9 cellular contexts compared by ENCODE assay signal in genomic region chr1:152110860-152111514, GRCh38. TPM values are rescaled to one million over a fixed set of nuclear protein-coding genes. Genes with fewer than 3 reads are reported as not detected.
DNase-seq lines count a peak whose midpoint lies in the region; ATAC-seq and TF ChIP-seq lines count a peak whose summit lies in the region.
"Had no signal": no experiment of that assay in that cellular context is flagged by ENCODE, and none has a peak within 500 bp of the region (broad histone marks: within the 10 kb centered on the region; RNA-seq: fewer than 3 reads in every experiment).

No MANE protein-coding gene starts in this region.

- H3K27ac Mint-ChIP-seq in CD8-positive, alpha-beta memory T cell = no peak overlapping the region
- no peak overlapping the region for H3K27ac Mint-ChIP-seq in T-helper 17 cell
- no peak overlapping the region for H3K27ac Mint-ChIP-seq in naive thymus-derived CD4-positive, alpha-beta T cell
- H3K27ac Mint-ChIP-seq: natural killer cell had no signal

- H3K27me3 ChIP-seq in CD8-positive, alpha-beta memory T cell (ENCODE audit: insufficient read depth, low read length, poor library complexity, severe bottlenecking) = peaks cover 63% of the 10 kb centered on the region
- peaks cover 55% of the 10 kb centered on the region for H3K27me3 ChIP-seq in HL-60 (ENCODE audit: insufficient read depth, poor library complexity, severe bottlenecking)
- peaks cover 4 to 55% of the 10 kb centered on the region in 2 donors for H3K27me3 ChIP-seq in naive thymus-derived CD4-positive, alpha-beta T cell (ENCODE audit: control insufficient read depth in 2 of 2, insufficient read depth in 2 of 2, low read length in 2 of 2)

- TF ChIP-seq CTCF in HL-60 (IDR thresholded peaks at IDR 0.05; ENCODE audit: insufficient read depth, low read length) (no peak), epithelial cell of proximal tubule (conservative IDR thresholded peaks at IDR 0.05; ENCODE audit: low read depth, low read length) (no peak)

- CTCF ChIA-PET in CD8-positive, alpha-beta memory T cell (lab: Charles Lee) = interaction anchor here (0.7 to 1.2 kb wide), 2 partner anchors 347 to 349 kb away, joined by 3 read pairs; no protein-coding TSS in a partner anchor
- CTCF ChIA-PET in naive thymus-derived CD4-positive, alpha-beta T cell (lab: Charles Lee) = interaction anchor here (0.9 kb wide), 1 partner anchor 76 kb away, joined by 3 read pairs; no protein-coding TSS in a partner anchor

- no peak for DNase-seq in CD8-positive, alpha-beta memory T cell
- DNase-seq in HL-60 (ENCODE audit: low read depth in 1 of 2, low spot score in 1 of 2) (peak; percentile 61 to 63), T-helper 17 cell (no peak), epithelial cell of proximal tubule (ENCODE audit: low read depth) (no peak), RKO (ENCODE audit: low spot score) (no peak)
- DNase-seq in naive thymus-derived CD4-positive, alpha-beta T cell = peak in 3 of 9 donors; percentile 10 to 42 (median 25)
- DNase-seq: natural killer cell had no signal

- H3K36me3 Mint-ChIP-seq in CD8-positive, alpha-beta memory T cell = no peaks in the 10 kb centered on the region
- peaks cover 5% of the 10 kb centered on the region for H3K36me3 Mint-ChIP-seq in T-helper 17 cell (ENCODE audit: low read depth)
- peaks cover 0 to 10% (median 0%) of the 10 kb centered on the region in 5 donors for H3K36me3 Mint-ChIP-seq in naive thymus-derived CD4-positive, alpha-beta T cell
- H3K36me3 Mint-ChIP-seq: natural killer cell had no signal

- H3K4me1 Mint-ChIP-seq in CD8-positive, alpha-beta memory T cell = peaks cover 3 to 8% (median 4%) of the 10 kb centered on the region in 3 donors
- H3K4me1 Mint-ChIP-seq in T-helper 17 cell = peaks cover 4% of the 10 kb centered on the region
- peaks cover 0 to 12% (median 0%) of the 10 kb centered on the region in 7 donors for H3K4me1 Mint-ChIP-seq in naive thymus-derived CD4-positive, alpha-beta T cell
- H3K4me1 Mint-ChIP-seq: natural killer cell had no signal

- H3K9me3 Mint-ChIP-seq in CD8-positive, alpha-beta memory T cell = peaks cover 0 to 6% (median 3%) of the 10 kb centered on the region in 5 donors
- peaks cover 0 to 8% (median 0%) of the 10 kb centered on the region in 11 donors for H3K9me3 Mint-ChIP-seq in naive thymus-derived CD4-positive, alpha-beta T cell
- H3K9me3 Mint-ChIP-seq: natural killer cell had no signal

- no peaks in the 10 kb centered on the region for H3K9me3 ChIP-seq in CD8-positive, alpha-beta memory T cell (ENCODE audit: low read length)
- H3K9me3 ChIP-seq in T-helper 17 cell (ENCODE audit: control insufficient read depth, low read length, poor library complexity, severe bottlenecking) = no peaks in the 10 kb centered on the region
- H3K9me3 ChIP-seq in naive thymus-derived CD4-positive, alpha-beta T cell (ENCODE audit: control insufficient read depth in 2 of 3, low read length in 3 of 3) = no peaks in the 10 kb centered on the region

- peak overlapping the region; percentile 64 for H3K4me3 ChIP-seq in CD8-positive, alpha-beta memory T cell (ENCODE audit: low read length)
- H3K4me3 ChIP-seq in HL-60 (replicated peaks; ENCODE audit: insufficient read depth, low read length) = peak overlapping the region; percentile 42
- H3K4me3 ChIP-seq in epithelial cell of proximal tubule (ENCODE audit: low read depth, low read length) = peak overlapping the region; percentile 57
- H3K4me3 ChIP-seq in naive thymus-derived CD4-positive, alpha-beta T cell (ENCODE audit: low read length) = peak overlapping the region; percentile 63

- intact Hi-C loops in naive thymus-derived CD4-positive, alpha-beta T cell (cut with micrococcal nuclease) = loop anchor here in 1 of 2 donors (2.0 to 5.0 kb wide), 2 partner anchors 64 to 76 kb away; no protein-coding TSS in a partner anchor

- H3K27ac ChIP-seq in CD8-positive, alpha-beta memory T cell (ENCODE audit: low read depth, low read length) = no peak overlapping the region
- 0 out of 2 replicates have a peak overlapping the region, but pooled peaks have one; percentile 11 for H3K27ac ChIP-seq in HL-60 (replicated peaks)
- H3K27ac ChIP-seq in naive thymus-derived CD4-positive, alpha-beta T cell (ENCODE audit: low read depth, low read length) = no peak overlapping the region

- H3K4me1 ChIP-seq in CD8-positive, alpha-beta memory T cell (ENCODE audit: insufficient read depth, low read length) = peaks cover 21% of the 10 kb centered on the region
- peaks cover 23 to 28% of the 10 kb centered on the region in 2 donors for H3K4me1 ChIP-seq in naive thymus-derived CD4-positive, alpha-beta T cell (ENCODE audit: control insufficient read depth in 2 of 2, insufficient read depth in 2 of 2, low read length in 2 of 2)

- peaks cover 3 to 22% of the 10 kb centered on the region in 2 donors for H3K27me3 Mint-ChIP-seq in CD8-positive, alpha-beta memory T cell
- peaks cover 3% of the 10 kb centered on the region for H3K27me3 Mint-ChIP-seq in T-helper 17 cell
- peaks cover 3 to 28% (median 5%) of the 10 kb centered on the region in 5 donors for H3K27me3 Mint-ChIP-seq in naive thymus-derived CD4-positive, alpha-beta T cell

- POLR2A ChIA-PET in CD8-positive, alpha-beta memory T cell (lab: Charles Lee) = no interaction called here
- POLR2A ChIA-PET in naive thymus-derived CD4-positive, alpha-beta T cell (lab: Charles Lee) = no interaction called here

- ATAC-seq in T-helper 17 cell = peak; percentile 61
- ATAC-seq in naive thymus-derived CD4-positive, alpha-beta T cell = peak; percentile 52
- ATAC-seq in HG03378 (IDR thresholded peaks at IDR 0.05; ENCODE audit: unreplicated experiment) = no peak
- ATAC-seq in GM21526 (IDR thresholded peaks at IDR 0.05; ENCODE audit: low FRiP score, unreplicated experiment) = no peak

- H3K36me3 ChIP-seq in CD8-positive, alpha-beta memory T cell (ENCODE audit: insufficient read depth, low read length) = no peaks in the 10 kb centered on the region
- no peaks in the 10 kb centered on the region for H3K36me3 ChIP-seq in naive thymus-derived CD4-positive, alpha-beta T cell (ENCODE audit: control insufficient read depth in 2 of 3, insufficient read depth in 3 of 3, low read length in 3 of 3)

- no peak overlapping the region for H3K4me3 Mint-ChIP-seq in CD8-positive, alpha-beta memory T cell
- H3K4me3 Mint-ChIP-seq in T-helper 17 cell = no peak overlapping the region
- no peak overlapping the region for H3K4me3 Mint-ChIP-seq in naive thymus-derived CD4-positive, alpha-beta T cell
- H3K4me3 Mint-ChIP-seq: natural killer cell had no signal

RNA-seq across cellular contexts. Expression of gene TCHH, which starts 4.3 kb away (rescaled TPM):
- total RNA-seq in CD8-positive, alpha-beta memory T cell = under 1 TPM; 0.09 to 0.11 TPM
- polyA plus RNA-seq in CD8-positive, alpha-beta memory T cell = not detected
- total RNA-seq in T-helper 17 cell (under 1 TPM in 1 of 2 donors, not detected in 1; 0.05 TPM), epithelial cell of proximal tubule (under 0.01 TPM in 1 of 2 replicates, not detected in the other)
- total RNA-seq in naive thymus-derived CD4-positive, alpha-beta T cell = under 1 TPM in 1 of 5 experiments, not detected in 4; 0.02 TPM
- polyA plus RNA-seq in naive thymus-derived CD4-positive, alpha-beta T cell = not detected
- total RNA-seq: natural killer cell had no signal

RNA-seq across cellular contexts. Expression of gene TCHHL1, which starts 22.1 kb away (rescaled TPM):
- total RNA-seq in CD8-positive, alpha-beta memory T cell = not detected
- polyA plus RNA-seq in CD8-positive, alpha-beta memory T cell = not detected
- total RNA-seq in T-helper 17 cell (not detected), epithelial cell of proximal tubule (not detected in 2 replicates)
- total RNA-seq in naive thymus-derived CD4-positive, alpha-beta T cell = not detected
- not detected for polyA plus RNA-seq in naive thymus-derived CD4-positive, alpha-beta T cell
- total RNA-seq: natural killer cell had no signal

RNA-seq across cellular contexts. Expression of gene RPTN, which starts 48.0 kb away (rescaled TPM):
- total RNA-seq in CD8-positive, alpha-beta memory T cell = not detected
- not detected for polyA plus RNA-seq in CD8-positive, alpha-beta memory T cell
- not detected for total RNA-seq in T-helper 17 cell
- not detected in 2 replicates for total RNA-seq in epithelial cell of proximal tubule
- not detected for total RNA-seq in naive thymus-derived CD4-positive, alpha-beta T cell
- polyA plus RNA-seq in naive thymus-derived CD4-positive, alpha-beta T cell = not detected
- total RNA-seq: natural killer cell had no signal

Comparison
In these comparisons a context has a peak if more than half of its experiments do, and no peak if none do; other contexts are left out.
1. DNase-seq: peak in HL-60 (2 of 2); none in CD8-positive, alpha-beta memory T cell (0 of 5), T-helper 17 cell (0 of 3), epithelial cell of proximal tubule (single experiment) and RKO (single experiment).
2. ATAC-seq: peak in T-helper 17 cell (single experiment) and naive thymus-derived CD4-positive, alpha-beta T cell (single experiment); none in HG03378 (single experiment) and GM21526 (single experiment).
3. Peak in every context shown above with its lines, with median percentiles within 50 percentile points of each other: H3K4me3 ChIP-seq.